In genomic region chr4:47686294-47686872, GRCh38 we compare ENCODE assay signal across 8 cellular contexts.
DNase-seq lines count a peak whose midpoint lies in the region; ATAC-seq and TF ChIP-seq lines count a peak whose summit lies in the region.

No MANE protein-coding gene starts in this region.

- no peaks in the 10 kb centered on the region for H3K4me1 Mint-ChIP-seq in T-helper 2 cell treated with Interferon-gamma antibody and Interleukin-4, amounts not matched to agents 5 μg/mL and 100 μg/mL, for 36 hours (ENCODE audit: low read depth)

- no peak overlapping the region for H3K4me3 Mint-ChIP-seq in T-helper 2 cell treated with Interferon-gamma antibody and Interleukin-4, amounts not matched to agents 5 μg/mL and 100 μg/mL, for 36 hours

- H3K36me3 Mint-ChIP-seq in T-helper 2 cell treated with Interferon-gamma antibody and Interleukin-4, amounts not matched to agents 5 μg/mL and 100 μg/mL, for 36 hours (ENCODE audit: low read depth) = no peaks in the 10 kb centered on the region

- ATAC-seq in HG02840 (IDR thresholded peaks at IDR 0.05; ENCODE audit: low FRiP score, unreplicated experiment) = no peak

- DNase-seq in COR-L47 (lab: John Stamatoyannopoulos, UW) = peak; percentile 8
- DNase-seq in GM20000 (ENCODE audit: low spot score) = peak; percentile 47
- peak; percentile 12 for DNase-seq in HuH-7.5 (ENCODE audit: low spot score)
- peak; percentile 51 for DNase-seq in T-helper 2 cell treated with Interferon-gamma antibody and Interleukin-4, amounts not matched to agents 5 μg/mL and 100 μg/mL, for 36 hours (ENCODE audit: low spot score)
- peak; percentile 47 for DNase-seq in astrocyte of the hippocampus (ENCODE audit: low read depth, low spot score)
- DNase-seq in kidney tubule cell (ENCODE audit: low spot score) = peak; percentile 62
- DNase-seq in stimulated activated CD4-positive, alpha-beta T cell treated with anti-CD3 and anti-CD28 coated beads, TNF-alpha, amount 100 ng/mL, for 48 hours (ENCODE audit: low read depth in 3 of 3) = peak; percentile 50 to 60 (median 56)

- H3K9me3 Mint-ChIP-seq in T-helper 2 cell treated with Interferon-gamma antibody and Interleukin-4, amounts not matched to agents 5 μg/mL and 100 μg/mL, for 36 hours = no peaks in the 10 kb centered on the region

- H3K27ac Mint-ChIP-seq in T-helper 2 cell treated with Interferon-gamma antibody and Interleukin-4, amounts not matched to agents 5 μg/mL and 100 μg/mL, for 36 hours = no peak overlapping the region

- H3K27me3 Mint-ChIP-seq in T-helper 2 cell treated with Interferon-gamma antibody and Interleukin-4, amounts not matched to agents 5 μg/mL and 100 μg/mL, for 36 hours (ENCODE audit: low read depth) = peaks cover 10% of the 10 kb centered on the region

- peak; percentile 55 for TF ChIP-seq CTCF in GM20000 (IDR thresholded peaks at IDR 0.05; ENCODE audit: extremely low read depth, missing control alignments)

Comparison
In these comparisons a context has a peak if more than half of its experiments do, and no peak if none do; other contexts are left out.
1. DNase-seq: peak in every context shown above with its lines; median percentile 62 in kidney tubule cell; 56 in stimulated activated CD4-positive, alpha-beta T cell treated with anti-CD3 and anti-CD28 coated beads, TNF-alpha, amount 100 ng/mL, for 48 hours; 51 in T-helper 2 cell treated with Interferon-gamma antibody and Interleukin-4, amounts not matched to agents 5 μg/mL and 100 μg/mL, for 36 hours; 47 in GM20000; 47 in astrocyte of the hippocampus; 12 in HuH-7.5; 8 in COR-L47.